ENCODE assay signal across 18 cellular contexts in the genomic region with DNA sequence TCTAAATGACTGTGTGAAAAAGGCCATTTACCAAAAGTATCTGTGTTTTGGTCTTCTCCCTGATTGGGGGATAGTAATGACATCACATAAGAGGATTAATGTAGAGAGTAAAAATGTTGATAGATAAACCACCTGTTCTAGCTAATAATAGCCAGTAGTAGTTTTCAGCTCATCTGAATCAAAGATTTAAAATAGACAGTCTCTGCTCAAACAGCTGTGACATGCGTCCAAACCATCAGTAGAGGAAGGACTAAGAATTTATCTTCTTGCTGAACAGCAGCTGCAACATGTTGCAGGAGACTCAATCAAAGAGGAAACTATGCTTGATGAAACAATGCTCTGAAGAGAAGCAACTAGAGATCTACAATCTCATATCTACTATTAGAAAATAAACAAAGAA. TPM values are rescaled to one million over a fixed set of nuclear protein-coding genes. Genes with fewer than 3 reads are reported as not detected.
A peak's percentile ranks its signal among the peaks of the same experiment; 100 is the strongest.
DNase-seq lines count a peak whose midpoint lies in the region; ATAC-seq and TF ChIP-seq lines count a peak whose summit lies in the region.
"Had no signal": no experiment of that assay in that cellular context is flagged by ENCODE, and none has a peak within 500 bp of the region (broad histone marks: within the 10 kb centered on the region; RNA-seq: fewer than 3 reads in every experiment).

No MANE protein-coding gene starts in this region.

- intact Hi-C loops in OCI-LY7 (cut with micrococcal nuclease; ENCODE audit: unreplicated experiment): loop anchor here (1.0 to 2.0 kb wide), 3 partner anchors 61 to 84 kb away; no protein-coding TSS in a partner anchor

- H3K4me2 ChIP-seq in DOHH2 (ENCODE audit: low read length) (peak overlapping the region; percentile 54), OCI-LY7 (ENCODE audit: low read length) (peak overlapping the region; percentile 54)
- H3K4me2 ChIP-seq: GM23338 had no signal

- DNase-seq in OCI-LY7 (ENCODE audit: low spot score) (peak; percentile 78), NCI-H1436 treated with DMSO at 0.1 percent for 48 hours (lab: John Stamatoyannopoulos, UW) (no peak)
- no peak for DNase-seq in stimulated activated naive B cell treated with anti-CD40 and anti-IgM and Interleukin-4, amounts not matched to agents 10 μg/mL and 1 μg/mL and 100 μg/mL, for 72 hours
- DNase-seq: 8988T; AML-193; Calu3; CD4-positive, CD25-positive, alpha-beta regulatory T cell; DMS 273 treated with DMSO at 0.1 percent for 48 hours; H7 had no signal

- CTCF ChIA-PET in OCI-LY7 (lab: Charles Lee; ENCODE audit: unreplicated experiment): no interaction called here

- H4K20me1 ChIP-seq in DOHH2 (ENCODE audit: control insufficient read depth, insufficient read depth, low read depth, low read length): no peaks in the 10 kb centered on the region
- H4K20me1 ChIP-seq in OCI-LY7 (ENCODE audit: insufficient read depth, low read length): no peaks in the 10 kb centered on the region
- H4K20me1 ChIP-seq: BLaER1 treated with 17β-estradiol and CSF1 and Interleukin-3, amounts not matched to agents 10 nM and 100 nM had no signal

- no peaks in the 10 kb centered on the region for H3K9me3 Mint-ChIP-seq in nephron
- H3K9me3 Mint-ChIP-seq in stimulated activated naive B cell treated with anti-CD40 and anti-IgM and Interleukin-4, amounts not matched to agents 10 μg/mL and 1 μg/mL and 100 μg/mL, for 72 hours: no peaks in the 10 kb centered on the region
- H3K9me3 Mint-ChIP-seq: GM23338, IgD-negative memory B cell had no signal

- TF ChIP-seq CTCF in DOHH2 (IDR thresholded peaks at IDR 0.05; ENCODE audit: low read depth, low read length, poor library complexity, severe bottlenecking) (no peak), OCI-LY7 (conservative IDR thresholded peaks at IDR 0.05; ENCODE audit: low read length) (no peak), nephron (IDR thresholded peaks at IDR 0.05; ENCODE audit: unreplicated experiment in 3 of 3) (no peak)

- H3K9me2 ChIP-seq in DOHH2 (replicated peaks; ENCODE audit: control insufficient read depth, low read length): no peaks in the 10 kb centered on the region
- H3K9me2 ChIP-seq in OCI-LY7 (ENCODE audit: insufficient read depth, low read length): no peaks in the 10 kb centered on the region

- peaks cover 9% of the 10 kb centered on the region for H3F3A ChIP-seq in DOHH2 (ENCODE audit: control insufficient read depth, insufficient read depth)

- no peaks in the 10 kb centered on the region for H3K27me3 Mint-ChIP-seq in nephron (ENCODE audit: low read depth)
- no peaks in the 10 kb centered on the region for H3K27me3 Mint-ChIP-seq in stimulated activated naive B cell treated with anti-CD40 and anti-IgM and Interleukin-4, amounts not matched to agents 10 μg/mL and 1 μg/mL and 100 μg/mL, for 72 hours
- H3K27me3 Mint-ChIP-seq: CD4-positive, CD25-positive, alpha-beta regulatory T cell; IgD-negative memory B cell had no signal

- H3K79me2 ChIP-seq in DOHH2 (ENCODE audit: control insufficient read depth, low read length) (no peaks in the 10 kb centered on the region), OCI-LY7 (ENCODE audit: insufficient read depth, low read depth, low read length) (no peaks in the 10 kb centered on the region; the same call in 1 of the 2 replicates)

- H2AFZ ChIP-seq in OCI-LY7 (ENCODE audit: low read length): peak overlapping the region; percentile 72; the same call in 1 of the 2 replicates
- H2AFZ ChIP-seq: GM23338 had no signal

- H3K4me3 Mint-ChIP-seq in nephron: no peak overlapping the region
- no peak overlapping the region for H3K4me3 Mint-ChIP-seq in stimulated activated naive B cell treated with anti-CD40 and anti-IgM and Interleukin-4, amounts not matched to agents 10 μg/mL and 1 μg/mL and 100 μg/mL, for 72 hours
- H3K4me3 Mint-ChIP-seq: CD4-positive, CD25-positive, alpha-beta regulatory T cell; GM23338; IgD-negative memory B cell had no signal

- peaks cover 18% of the 10 kb centered on the region for H3K4me1 Mint-ChIP-seq in nephron
- H3K4me1 Mint-ChIP-seq in stimulated activated naive B cell treated with anti-CD40 and anti-IgM and Interleukin-4, amounts not matched to agents 10 μg/mL and 1 μg/mL and 100 μg/mL, for 72 hours: peaks cover 2 to 22% of the 10 kb centered on the region in 2 donors
- H3K4me1 Mint-ChIP-seq: CD4-positive, CD25-positive, alpha-beta regulatory T cell; IgD-negative memory B cell had no signal

- H3K27ac ChIP-seq in DOHH2 (ENCODE audit: low read depth, low read length) (peak overlapping the region; percentile 87), OCI-LY7 (ENCODE audit: low read depth, low read length, poor library complexity, severe bottlenecking) (peak overlapping the region; percentile 86)
- H3K27ac ChIP-seq: BLaER1 treated with 17β-estradiol and CSF1 and Interleukin-3, amounts not matched to agents 10 nM and 100 nM had no signal

- H3K9me3 ChIP-seq in DOHH2 (ENCODE audit: control insufficient read depth, insufficient read depth, low read length) (no peaks in the 10 kb centered on the region), OCI-LY7 (ENCODE audit: low read length) (peaks cover 11% of the 10 kb centered on the region; the same call in 1 of the 2 replicates)
- H3K9me3 ChIP-seq: BLaER1 treated with 17β-estradiol and CSF1 and Interleukin-3, amounts not matched to agents 10 nM and 100 nM had no signal

- peak; percentile 10 to 31 for ATAC-seq in stimulated activated naive B cell treated with anti-CD40 and anti-IgM and Interleukin-4, amounts not matched to agents 10 μg/mL and 1 μg/mL and 100 μg/mL, for 72 hours (replicated peaks)
- no peak for ATAC-seq in HG03159 (IDR thresholded peaks at IDR 0.05; ENCODE audit: unreplicated experiment)
- no peak for ATAC-seq in HG02885 (IDR thresholded peaks at IDR 0.05; ENCODE audit: poor library complexity, unreplicated experiment)
- ATAC-seq: GM12878, GM23338 had no signal

- H3K27me3 ChIP-seq in DOHH2 (ENCODE audit: control insufficient read depth, low read length): no peaks in the 10 kb centered on the region
- H3K27me3 ChIP-seq: BLaER1 treated with 17β-estradiol and CSF1 and Interleukin-3, amounts not matched to agents 10 nM and 100 nM had no signal

- no peaks in the 10 kb centered on the region for H3K36me3 Mint-ChIP-seq in nephron (ENCODE audit: low read depth)
- H3K36me3 Mint-ChIP-seq in stimulated activated naive B cell treated with anti-CD40 and anti-IgM and Interleukin-4, amounts not matched to agents 10 μg/mL and 1 μg/mL and 100 μg/mL, for 72 hours: no peaks in the 10 kb centered on the region
- H3K36me3 Mint-ChIP-seq: CD4-positive, CD25-positive, alpha-beta regulatory T cell had no signal

- H3K27ac Mint-ChIP-seq in nephron: peak overlapping the region in 2 of 3 experiments; percentile 13 to 45
- no peak overlapping the region for H3K27ac Mint-ChIP-seq in stimulated activated naive B cell treated with anti-CD40 and anti-IgM and Interleukin-4, amounts not matched to agents 10 μg/mL and 1 μg/mL and 100 μg/mL, for 72 hours
- H3K27ac Mint-ChIP-seq: CD4-positive, CD25-positive, alpha-beta regulatory T cell; GM23338; IgD-negative memory B cell had no signal

- H3K36me3 ChIP-seq in DOHH2 (ENCODE audit: control insufficient read depth, low read length) (peaks cover 16% of the 10 kb centered on the region), OCI-LY7 (ENCODE audit: insufficient read depth, low read length) (no peaks in the 10 kb centered on the region; the same call in 1 of the 2 replicates)
- H3K36me3 ChIP-seq: BLaER1 treated with 17β-estradiol and CSF1 and Interleukin-3, amounts not matched to agents 10 nM and 100 nM had no signal

- POLR2A ChIA-PET in OCI-LY7 (lab: Charles Lee): interaction anchor here (0.6 to 0.9 kb wide), 4 partner anchors 10 to 1865 kb away, joined by 3 to 6 read pairs (median 4); no protein-coding TSS in a partner anchor

- peaks cover 47% of the 10 kb centered on the region for H3K4me1 ChIP-seq in DOHH2 (ENCODE audit: control insufficient read depth, low read length)
- peaks cover 30% of the 10 kb centered on the region for H3K4me1 ChIP-seq in OCI-LY7 (ENCODE audit: insufficient read depth, low read length, poor library complexity, severe bottlenecking)

- H3K4me3 ChIP-seq in DOHH2 (ENCODE audit: low read length) (peak overlapping the region; percentile 42), OCI-LY7 (ENCODE audit: low read depth, low read length, poor library complexity, severe bottlenecking) (peak overlapping the region; percentile 24)
- H3K4me3 ChIP-seq: BLaER1 treated with 17β-estradiol and CSF1 and Interleukin-3, amounts not matched to agents 10 nM and 100 nM; GM12878; GM23338 had no signal

- BruUV-seq in OCI-LY7 (replicated peaks; lab: Mats Ljungman, UMichigan): no TSS peak

RNA-seq across cellular contexts. Expression of gene TMPRSS15, which starts 21.4 kb away (rescaled TPM):
- total RNA-seq in OCI-LY7 (2014; rRNA removed; shearing (Covaris generic)): 0.03 and 0.33 TPM in 2 replicates
- total RNA-seq in OCI-LY7 (2022): 0.13 and 0.48 TPM in 2 replicates
- total RNA-seq: Calu3; CD4-positive, CD25-positive, alpha-beta regulatory T cell; GM12878; GM23338; H7; HT1080 had no signal

Comparison
In these comparisons a context has a peak if more than half of its experiments do, and no peak if none do; other contexts are left out.
1. ATAC-seq: peak in stimulated activated naive B cell treated with anti-CD40 and anti-IgM and Interleukin-4, amounts not matched to agents 10 μg/mL and 1 μg/mL and 100 μg/mL, for 72 hours (2 of 2); none in HG03159 (single experiment) and HG02885 (single experiment).